7 cellular contexts compared by ENCODE assay signal in the genomic region with DNA sequence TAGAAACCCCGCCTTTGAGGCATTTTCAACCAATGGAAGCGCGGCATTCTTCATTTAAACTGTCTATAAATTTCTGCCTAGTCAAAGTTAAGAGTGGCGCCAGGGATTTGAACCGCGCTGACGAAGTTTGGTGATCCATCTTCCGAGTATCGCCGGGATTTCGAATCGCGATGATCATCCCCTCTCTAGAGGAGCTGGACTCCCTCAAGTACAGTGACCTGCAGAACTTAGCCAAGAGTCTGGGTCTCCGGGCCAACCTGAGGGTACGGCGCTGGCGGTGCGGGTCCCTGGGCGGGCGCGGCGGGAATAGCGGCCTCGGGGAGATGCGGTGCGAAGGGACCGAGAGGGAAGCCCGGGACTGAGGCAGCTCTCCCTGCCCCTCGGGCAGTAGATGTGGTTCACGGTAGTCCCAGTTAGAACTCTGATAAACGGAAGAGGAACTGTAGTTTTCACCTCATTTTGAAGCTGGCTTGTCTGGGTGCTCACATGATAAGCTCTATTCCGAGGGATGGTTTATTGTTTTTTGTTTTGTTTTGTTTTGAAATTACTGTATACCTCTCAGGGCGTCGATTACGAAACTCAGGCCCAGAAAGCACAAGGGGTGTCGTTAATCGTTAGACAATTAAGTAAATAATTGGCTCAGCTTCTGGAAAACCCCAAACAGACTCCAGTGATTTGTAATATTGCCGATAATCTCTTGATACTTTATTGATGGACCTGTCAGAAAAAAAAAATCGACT. TPM values are rescaled to one million over a fixed set of nuclear protein-coding genes. Genes with fewer than 3 reads are reported as not detected.
DNase-seq lines count a peak whose midpoint lies in the region; ATAC-seq and TF ChIP-seq lines count a peak whose summit lies in the region.

A gene with protein sequence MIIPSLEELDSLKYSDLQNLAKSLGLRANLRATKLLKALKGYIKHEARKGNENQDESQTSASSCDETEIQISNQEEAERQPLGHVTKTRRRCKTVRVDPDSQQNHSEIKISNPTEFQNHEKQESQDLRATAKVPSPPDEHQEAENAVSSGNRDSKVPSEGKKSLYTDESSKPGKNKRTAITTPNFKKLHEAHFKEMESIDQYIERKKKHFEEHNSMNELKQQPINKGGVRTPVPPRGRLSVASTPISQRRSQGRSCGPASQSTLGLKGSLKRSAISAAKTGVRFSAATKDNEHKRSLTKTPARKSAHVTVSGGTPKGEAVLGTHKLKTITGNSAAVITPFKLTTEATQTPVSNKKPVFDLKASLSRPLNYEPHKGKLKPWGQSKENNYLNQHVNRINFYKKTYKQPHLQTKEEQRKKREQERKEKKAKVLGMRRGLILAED (plus strand): TSS at position 94 of the 740 bp plus-strand sequence. CDS start 77 bp downstream, at position 171.

- H3K4me1 ChIP-seq in HUES6 (ENCODE audit: control insufficient read depth, insufficient read depth, low read length) (no peaks in the 10 kb centered on the region), prostate gland (replicated peaks) (no peaks in the 10 kb centered on the region)

- H3K4me1 Mint-ChIP-seq in glutamatergic neuron (ENCODE audit: low read depth, unreplicated experiment) = no peaks in the 10 kb centered on the region

- H3K36me3 ChIP-seq in HUES6 (ENCODE audit: control insufficient read depth, insufficient read depth, low read length) = peaks cover 18% of the 10 kb centered on the region
- H3K36me3 ChIP-seq in prostate gland = no peaks in the 10 kb centered on the region

- peak; percentile 27 for DNase-seq in GM10266 (ENCODE audit: extremely low spot score)
- DNase-seq in glutamatergic neuron = peak; percentile 52
- DNase-seq in prostate gland (ENCODE audit: low spot score) = no peak
- no peak for DNase-seq in effector CD8-positive, alpha-beta T cell (lab: John Stamatoyannopoulos, UW)

- TF ChIP-seq CTCF in GM10266 (IDR thresholded peaks at IDR 0.05; ENCODE audit: control insufficient read depth, insufficient read depth, low read depth, missing control alignments) = no peak
- TF ChIP-seq CTCF in VCaP (conservative IDR thresholded peaks at IDR 0.05) = no peak
- TF ChIP-seq CTCF in glutamatergic neuron (IDR thresholded peaks at IDR 0.05; ENCODE audit: partially characterized antibody, unreplicated experiment) = no peak
- no peak for TF ChIP-seq CTCF in prostate gland (IDR thresholded peaks at IDR 0.05)

- peak within 1 kb of the TSS; percentile 95 for H3K9ac ChIP-seq in HUES6 (ENCODE audit: low read length)

- H3K27ac ChIP-seq in HUES6 (ENCODE audit: low read depth, low read length) (peak within 1 kb of the TSS; percentile 82), VCaP (peak within 1 kb of the TSS; percentile 80), prostate gland (peak within 1 kb of the TSS; percentile 49 to 68)

- H3K4me3 Mint-ChIP-seq in glutamatergic neuron (ENCODE audit: unreplicated experiment) = peak within 1 kb of the TSS; percentile 100

- intact Hi-C loops in prostate gland (cut with DNase I) = no loop called here

- H3K4me3 ChIP-seq in HUES6 (ENCODE audit: low read depth, low read length) = peak within 1 kb of the TSS; percentile 91
- peak within 1 kb of the TSS; percentile 49 to 77 for H3K4me3 ChIP-seq in prostate gland

- H3K27ac Mint-ChIP-seq in glutamatergic neuron (ENCODE audit: unreplicated experiment) = peak within 1 kb of the TSS; percentile 94

- H3K9me3 ChIP-seq in HUES6 (ENCODE audit: control insufficient read depth, insufficient read depth, low read depth, low read length) = no peaks in the 10 kb centered on the region
- H3K9me3 ChIP-seq in prostate gland = no peaks in the 10 kb centered on the region

- ATAC-seq in GM21423 (IDR thresholded peaks at IDR 0.05; ENCODE audit: unreplicated experiment) = peak; percentile 21

- 1% methylated on average over 39 of the region's 39 CpGs for WGBS in prostate gland

- TF ChIP-seq POLR2A in prostate gland (IDR thresholded peaks at IDR 0.05) = peak; percentile 64

- H3K27me3 ChIP-seq in HUES6 (ENCODE audit: control insufficient read depth, insufficient read depth, low read length) (no peaks in the 10 kb centered on the region), prostate gland (replicated peaks; ENCODE audit: insufficient read depth) (no peaks in the 10 kb centered on the region)

- H3K27me3 Mint-ChIP-seq in glutamatergic neuron (ENCODE audit: unreplicated experiment) = peaks cover 3% of the 10 kb centered on the region

- no peaks in the 10 kb centered on the region for H3K36me3 Mint-ChIP-seq in glutamatergic neuron (ENCODE audit: unreplicated experiment)

- H3K9me3 Mint-ChIP-seq in glutamatergic neuron (ENCODE audit: unreplicated experiment) = peaks cover 4% of the 10 kb centered on the region

RNA-seq across cellular contexts. Expression of the gene that starts here (rescaled TPM):
- total RNA-seq in glutamatergic neuron (ENCODE audit: unreplicated experiment) (19.3 TPM), prostate gland (10 to 100 TPM in 1 of 2 donors, 1 to 10 TPM in 1; 3.9 to 28.2 TPM)

Comparison
In these comparisons a context has a peak if more than half of its experiments do, and no peak if none do; other contexts are left out.
1. DNase-seq: peak in GM10266 (single experiment) and glutamatergic neuron (single experiment); none in prostate gland (single experiment) and effector CD8-positive, alpha-beta T cell (single experiment).
2. Peak in every context shown above with its lines, with median percentiles within 50 percentile points of each other: H3K27ac ChIP-seq.